8 cellular contexts compared by ENCODE assay signal in the genomic region with DNA sequence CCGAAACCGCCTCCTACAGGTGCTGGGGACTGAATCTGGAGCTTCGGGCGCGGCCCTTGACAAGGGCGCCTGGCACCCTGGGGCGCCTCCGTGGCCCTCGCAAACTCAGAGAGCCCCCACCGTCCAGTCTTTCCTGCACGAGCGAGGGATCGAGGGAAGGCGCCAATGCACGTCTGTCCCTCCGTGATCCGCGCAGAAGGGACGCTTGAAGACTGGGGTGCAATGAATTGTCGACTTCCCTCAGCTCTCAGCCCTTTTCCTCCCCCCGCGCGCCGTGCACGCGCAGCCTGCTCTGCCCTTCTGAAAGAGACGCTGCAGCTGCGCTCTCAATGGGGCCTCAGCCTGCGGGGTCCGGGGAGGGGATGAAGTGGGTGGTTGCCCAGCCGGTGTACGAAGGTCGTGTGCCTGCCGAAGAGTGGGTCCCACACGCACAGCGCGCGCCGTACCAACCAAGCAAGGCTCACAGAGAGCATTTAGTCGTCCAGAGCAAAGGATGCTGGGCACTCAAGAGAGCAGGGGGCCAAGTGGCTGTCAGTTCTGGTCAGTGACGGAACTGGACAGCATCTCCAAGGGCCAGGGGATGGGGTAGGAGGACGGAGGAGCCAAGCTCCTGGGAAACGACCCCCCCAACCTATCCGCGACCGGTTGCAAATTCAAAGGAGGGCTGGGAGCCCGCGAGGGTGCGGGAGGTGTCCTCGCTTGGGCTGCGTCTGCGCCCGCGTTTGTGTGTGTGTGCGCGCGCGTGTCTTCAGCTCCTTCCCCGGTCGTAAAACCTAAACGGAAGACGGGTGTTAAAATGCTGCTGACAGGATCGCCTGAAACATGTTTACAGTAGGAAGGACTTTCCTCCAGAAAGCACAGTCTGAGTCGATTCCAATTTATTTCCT. TPM values are rescaled to one million over a fixed set of nuclear protein-coding genes. Genes with fewer than 3 reads are reported as not detected.
DNase-seq lines count a peak whose midpoint lies in the region; ATAC-seq, FAIRE-seq and TF ChIP-seq lines count a peak whose summit lies in the region.

No MANE protein-coding gene starts in this region.

- peak overlapping the region; percentile 99 for H3K27ac Mint-ChIP-seq in progenitor cell of endocrine pancreas

- H3K9me3 Mint-ChIP-seq in progenitor cell of endocrine pancreas (ENCODE audit: low read depth): peaks cover 7% of the 10 kb centered on the region

- TF ChIP-seq CTCF in Peyer's patch (IDR thresholded peaks at IDR 0.05): no peak
- TF ChIP-seq CTCF in right atrium auricular region (IDR thresholded peaks at IDR 0.05): no peak
- no peak for TF ChIP-seq CTCF in progenitor cell of endocrine pancreas (IDR thresholded peaks at IDR 0.05; ENCODE audit: unreplicated experiment)

- peak overlapping the region; percentile 83 for H3K4me3 ChIP-seq in HUES6 (ENCODE audit: low read depth, low read length)
- H3K4me3 ChIP-seq in Peyer's patch: peak overlapping the region; percentile 46 to 83 (median 58)
- H3K4me3 ChIP-seq in right atrium auricular region: peak overlapping the region; percentile 57 to 71

- H3K36me3 ChIP-seq in HUES6 (ENCODE audit: control insufficient read depth, insufficient read depth, low read length) (no peaks in the 10 kb centered on the region), Peyer's patch (no peaks in the 10 kb centered on the region), right atrium auricular region (no peaks in the 10 kb centered on the region)

- DNase-seq in GM04503 (ENCODE audit: low read depth) (peak; percentile 42), Peyer's patch (peak in 2 of 3 donors; percentile 67 to 82), right atrium auricular region (ENCODE audit: low spot score) (no peak), progenitor cell of endocrine pancreas (ENCODE audit: low spot score, unreplicated experiment) (peak; percentile 51), frontal cortex (ENCODE audit: low spot score in 2 of 2) (no peak)

- H3K9ac ChIP-seq in HUES6 (ENCODE audit: low read length): peak overlapping the region; percentile 68

- peak in 1 of 2 donors; percentile 20 for TF ChIP-seq POLR2A in Peyer's patch (IDR thresholded peaks at IDR 0.05)

- H3K4me3 Mint-ChIP-seq in progenitor cell of endocrine pancreas (ENCODE audit: low read depth): peak overlapping the region; percentile 83

- ATAC-seq in GM21576 (IDR thresholded peaks at IDR 0.05; ENCODE audit: unreplicated experiment): peak; percentile 33

- H3K36me3 Mint-ChIP-seq in progenitor cell of endocrine pancreas (ENCODE audit: insufficient read depth): peaks cover 5% of the 10 kb centered on the region

- FAIRE-seq in frontal cortex (lab: Jason Lieb, UNC): no peak

- H3K27ac ChIP-seq in HUES6 (ENCODE audit: low read depth, low read length): no peak overlapping the region; the same call in 1 of the 2 replicates
- H3K27ac ChIP-seq in Peyer's patch: peak overlapping the region; percentile 54 to 93 (median 74)
- peak overlapping the region; percentile 84 for H3K27ac ChIP-seq in angular gyrus (ENCODE audit: low read depth, low read length)
- H3K27ac ChIP-seq in right atrium auricular region: peak overlapping the region; percentile 89 to 92

- H3K4me1 Mint-ChIP-seq in progenitor cell of endocrine pancreas (ENCODE audit: low read depth): peaks cover 14% of the 10 kb centered on the region

- H3K27me3 Mint-ChIP-seq in progenitor cell of endocrine pancreas: no peaks in the 10 kb centered on the region

- no peaks in the 10 kb centered on the region for H3K9me3 ChIP-seq in HUES6 (ENCODE audit: control insufficient read depth, insufficient read depth, low read depth, low read length)
- no peaks in the 10 kb centered on the region for H3K9me3 ChIP-seq in Peyer's patch
- H3K9me3 ChIP-seq in right atrium auricular region: no peaks in the 10 kb centered on the region

- H3K27me3 ChIP-seq in HUES6 (ENCODE audit: control insufficient read depth, insufficient read depth, low read length): peaks cover 9% of the 10 kb centered on the region; the same call in 1 of the 2 replicates
- H3K27me3 ChIP-seq in Peyer's patch: no peaks in the 10 kb centered on the region
- no peaks in the 10 kb centered on the region for H3K27me3 ChIP-seq in right atrium auricular region

- H3K4me1 ChIP-seq in HUES6 (ENCODE audit: control insufficient read depth, insufficient read depth, low read length): peaks cover 5% of the 10 kb centered on the region; the same call in 1 of the 2 replicates
- H3K4me1 ChIP-seq in Peyer's patch: peaks cover 0 to 17% (median 2%) of the 10 kb centered on the region in 4 donors
- peaks cover 0 to 17% of the 10 kb centered on the region in 2 donors for H3K4me1 ChIP-seq in right atrium auricular region

RNA-seq across cellular contexts. Expression of gene SOX4, which starts 5.4 kb away (rescaled TPM):
- total RNA-seq in Peyer's patch: 10 to 100 TPM; 11.4 to 23.9 (median 16.1) TPM
- 1 to 10 TPM; 3.1 to 5.1 TPM for total RNA-seq in right atrium auricular region
- 274 and 293 TPM in 2 replicates for total RNA-seq in progenitor cell of endocrine pancreas
- total RNA-seq in frontal cortex: 418 TPM

Comparison
In these comparisons a context has a peak if more than half of its experiments do, and no peak if none do; other contexts are left out.
1. DNase-seq: peak in GM04503 (single experiment), Peyer's patch (2 of 3) and progenitor cell of endocrine pancreas (single experiment); none in right atrium auricular region (single experiment) and frontal cortex (0 of 2).
2. RNA of gene SOX4, which starts 5.4 kb away (total RNA-seq): 418 TPM in frontal cortex (single experiment) and 274 to 293 TPM in progenitor cell of endocrine pancreas; 11.4 to 23.9 TPM in Peyer's patch and 3.1 to 5.1 TPM in right atrium auricular region; every median in the first group is over 10 times any median in the second.
3. Peak in every context shown above with its lines, with median percentiles within 50 percentile points of each other: H3K4me3 ChIP-seq.